8 cellular contexts compared by ENCODE assay signal in genomic region chr7:143892527-143893300, GRCh38. TPM values are rescaled to one million over a fixed set of nuclear protein-coding genes. Genes with fewer than 3 reads are reported as not detected.
DNase-seq lines count a peak whose midpoint lies in the region; ATAC-seq, FAIRE-seq and TF ChIP-seq lines count a peak whose summit lies in the region.

No MANE protein-coding gene starts in this region.

- peaks cover 8% of the 10 kb centered on the region for H3K4me1 Mint-ChIP-seq in astrocyte (ENCODE audit: low read depth, unreplicated experiment)
- H3K4me1 Mint-ChIP-seq in stimulated activated naive B cell treated with anti-CD40 and anti-IgM and Interleukin-4, amounts not matched to agents 10 μg/mL and 1 μg/mL and 100 μg/mL, for 72 hours: peaks cover 0 to 5% of the 10 kb centered on the region in 2 donors

- H3K4me2 ChIP-seq in astrocyte (ENCODE audit: low read length): no peak overlapping the region

- no peak overlapping the region for H3K9ac ChIP-seq in astrocyte (ENCODE audit: low read length)

- H3K9me3 Mint-ChIP-seq in activated naive CD4-positive, alpha-beta T cell treated with anti-CD3 and anti-CD28 coated beads, Interleukin-2, amount 50 U/mL, for 72 hours: peaks cover 14 to 25% of the 10 kb centered on the region in 2 donors
- H3K9me3 Mint-ChIP-seq in astrocyte (ENCODE audit: unreplicated experiment): peaks cover 4% of the 10 kb centered on the region
- peaks cover 6 to 8% of the 10 kb centered on the region in 2 donors for H3K9me3 Mint-ChIP-seq in stimulated activated naive B cell treated with anti-CD40 and anti-IgM and Interleukin-4, amounts not matched to agents 10 μg/mL and 1 μg/mL and 100 μg/mL, for 72 hours

- no peak overlapping the region for H3K27ac Mint-ChIP-seq in activated naive CD4-positive, alpha-beta T cell treated with anti-CD3 and anti-CD28 coated beads, Interleukin-2, amount 50 U/mL, for 72 hours
- no peak overlapping the region for H3K27ac Mint-ChIP-seq in astrocyte (ENCODE audit: unreplicated experiment)
- no peak overlapping the region for H3K27ac Mint-ChIP-seq in stimulated activated naive B cell treated with anti-CD40 and anti-IgM and Interleukin-4, amounts not matched to agents 10 μg/mL and 1 μg/mL and 100 μg/mL, for 72 hours

- TF ChIP-seq CTCF in LNCAP (IDR thresholded peaks at IDR 0.05): peak; percentile 18; the same call in 1 of the 2 replicates
- TF ChIP-seq CTCF in astrocyte (IDR thresholded peaks at IDR 0.05; ENCODE audit: insufficient read depth, low read depth, low read length): peak; percentile 47

- no peak for FAIRE-seq in astrocyte (lab: Jason Lieb, UNC)

- no peaks in the 10 kb centered on the region for H3K4me1 ChIP-seq in astrocyte (ENCODE audit: insufficient read depth, low read length)

- no peak overlapping the region for H3K27ac ChIP-seq in astrocyte (ENCODE audit: low read depth, low read length)

- no peak for DNase-seq in activated naive CD4-positive, alpha-beta T cell treated with anti-CD3 and anti-CD28 coated beads, Interleukin-2, amount 50 U/mL, for 72 hours (ENCODE audit: low spot score in 2 of 2)
- no peak for DNase-seq in activated naive CD4-positive, alpha-beta T cell treated with Interleukin-2 at 50 U/mL for 16 hours
- DNase-seq in H7 (peak; percentile 30), astrocyte (ENCODE audit: low read depth) (peak; percentile 15), NCI-H1092 treated with DMSO at 0.1 percent for 48 hours (lab: John Stamatoyannopoulos, UW) (no peak), mucosa of gallbladder (ENCODE audit: low spot score) (no peak)
- no peak for DNase-seq in stimulated activated naive B cell treated with anti-CD40 and anti-IgM and Interleukin-4, amounts not matched to agents 10 μg/mL and 1 μg/mL and 100 μg/mL, for 72 hours

- no peak overlapping the region for H2AFZ ChIP-seq in astrocyte (ENCODE audit: low read depth, low read length)

- peak; percentile 46 to 67 for ATAC-seq in activated naive CD4-positive, alpha-beta T cell treated with anti-CD3 and anti-CD28 coated beads, Interleukin-2, amount 50 U/mL, for 72 hours
- peak; percentile 38 to 41 for ATAC-seq in stimulated activated naive B cell treated with anti-CD40 and anti-IgM and Interleukin-4, amounts not matched to agents 10 μg/mL and 1 μg/mL and 100 μg/mL, for 72 hours (replicated peaks)

- peaks cover 21 to 40% of the 10 kb centered on the region in 2 donors for H3K36me3 Mint-ChIP-seq in activated naive CD4-positive, alpha-beta T cell treated with anti-CD3 and anti-CD28 coated beads, Interleukin-2, amount 50 U/mL, for 72 hours
- H3K36me3 Mint-ChIP-seq in astrocyte (ENCODE audit: low read depth, unreplicated experiment): peaks cover 3% of the 10 kb centered on the region
- peaks cover 15 to 27% of the 10 kb centered on the region in 2 donors for H3K36me3 Mint-ChIP-seq in stimulated activated naive B cell treated with anti-CD40 and anti-IgM and Interleukin-4, amounts not matched to agents 10 μg/mL and 1 μg/mL and 100 μg/mL, for 72 hours

- peaks cover 17% of the 10 kb centered on the region for H4K20me1 ChIP-seq in astrocyte (ENCODE audit: insufficient read depth, low read length)

- H3K27me3 ChIP-seq in H7 (ENCODE audit: control insufficient read depth, insufficient read depth, low read length) (no peaks in the 10 kb centered on the region), astrocyte (ENCODE audit: insufficient read depth, low read length) (no peaks in the 10 kb centered on the region)

- peaks cover 79% of the 10 kb centered on the region for H3K79me2 ChIP-seq in astrocyte (ENCODE audit: insufficient read depth, low read length)

- H3K27me3 Mint-ChIP-seq in astrocyte (ENCODE audit: low read depth, unreplicated experiment): no peaks in the 10 kb centered on the region
- H3K27me3 Mint-ChIP-seq in stimulated activated naive B cell treated with anti-CD40 and anti-IgM and Interleukin-4, amounts not matched to agents 10 μg/mL and 1 μg/mL and 100 μg/mL, for 72 hours: no peaks in the 10 kb centered on the region

- no peak overlapping the region for H3K4me3 Mint-ChIP-seq in astrocyte (ENCODE audit: unreplicated experiment)
- H3K4me3 Mint-ChIP-seq in stimulated activated naive B cell treated with anti-CD40 and anti-IgM and Interleukin-4, amounts not matched to agents 10 μg/mL and 1 μg/mL and 100 μg/mL, for 72 hours: no peak overlapping the region

- H3K9me3 ChIP-seq in astrocyte (ENCODE audit: insufficient read depth, low read depth, low read length): no peaks in the 10 kb centered on the region

- no peak overlapping the region for H3K4me3 ChIP-seq in H7 (ENCODE audit: insufficient read depth, low read depth, low read length)
- no peak overlapping the region for H3K4me3 ChIP-seq in astrocyte (ENCODE audit: insufficient read depth, low read depth, low read length)

- H3K36me3 ChIP-seq in H7 (replicated peaks; ENCODE audit: control insufficient read depth, insufficient read depth, low read length): 0 out of 2 replicates have a peak, but pooled peaks cover 3% of the 10 kb centered on the region
- no peaks in the 10 kb centered on the region for H3K36me3 ChIP-seq in astrocyte (ENCODE audit: insufficient read depth, low read length)

RNA-seq across cellular contexts. Expression of gene TCAF1, which starts 9.3 kb away (rescaled TPM):
- total RNA-seq in activated naive CD4-positive, alpha-beta T cell treated with anti-CD3 and anti-CD28 coated beads, Interleukin-2, amount 50 U/mL, for 72 hours: 10 to 100 TPM; 19.9 to 23.0 TPM
- 22.6 and 38.2 TPM in 2 replicates for total RNA-seq in H7 (2014; rRNA removed; shearing (Covaris generic))
- total RNA-seq in astrocyte: 90.8 and 97.4 TPM in 2 replicates
- 64.5 TPM for total RNA-seq in mucosa of gallbladder

RNA-seq across cellular contexts. Expression of gene OR2F2, which starts 42.3 kb away (rescaled TPM):
- not detected for total RNA-seq in activated naive CD4-positive, alpha-beta T cell treated with anti-CD3 and anti-CD28 coated beads, Interleukin-2, amount 50 U/mL, for 72 hours
- total RNA-seq in H7 (2014; rRNA removed; shearing (Covaris generic)): not detected in 2 replicates
- total RNA-seq in astrocyte (not detected in 2 replicates), mucosa of gallbladder (not detected)

Comparison
In these comparisons a context has a peak if more than half of its experiments do, and no peak if none do; other contexts are left out.
1. DNase-seq: peak in H7 (single experiment) and astrocyte (single experiment); none in activated naive CD4-positive, alpha-beta T cell treated with anti-CD3 and anti-CD28 coated beads, Interleukin-2, amount 50 U/mL, for 72 hours (0 of 2), activated naive CD4-positive, alpha-beta T cell treated with Interleukin-2 at 50 U/mL for 16 hours (single experiment), stimulated activated naive B cell treated with anti-CD40 and anti-IgM and Interleukin-4, amounts not matched to agents 10 μg/mL and 1 μg/mL and 100 μg/mL, for 72 hours (single experiment), NCI-H1092 treated with DMSO at 0.1 percent for 48 hours (single experiment) and mucosa of gallbladder (single experiment).